ENCODE assay signal across 12 cellular contexts in genomic region chr9:126661521-126662251, GRCh38. TPM values are rescaled to one million over a fixed set of nuclear protein-coding genes. Genes with fewer than 3 reads are reported as not detected.
A peak's percentile ranks its signal among the peaks of the same experiment; 100 is the strongest.
DNase-seq lines count a peak whose midpoint lies in the region; ATAC-seq and TF ChIP-seq lines count a peak whose summit lies in the region.
"Had no signal": no experiment of that assay in that cellular context is flagged by ENCODE, and none has a peak within 500 bp of the region (broad histone marks: within the 10 kb centered on the region; RNA-seq: fewer than 3 reads in every experiment).

No MANE protein-coding gene starts in this region.

- no TSS peak for BruUV-seq in A673 (replicated peaks; lab: Mats Ljungman, UMichigan)

- H3K4me1 ChIP-seq in A673 (ENCODE audit: insufficient read depth, low read length, poor library complexity, severe bottlenecking), result peaks cover 4% of the 10 kb centered on the region

- no peaks in the 10 kb centered on the region for H3K9me3 ChIP-seq in A673 (ENCODE audit: low read depth, low read length, poor library complexity, severe bottlenecking)
- H3K9me3 ChIP-seq: right atrium auricular region had no signal

- H3K36me3 ChIP-seq in A673 (ENCODE audit: insufficient read depth, low read length, poor library complexity, severe bottlenecking), result no peaks in the 10 kb centered on the region
- H3K36me3 ChIP-seq: right atrium auricular region had no signal

- TF ChIP-seq CTCF in A673 (conservative IDR thresholded peaks at IDR 0.05; ENCODE audit: low read depth, low read length), result no peak

- ATAC-seq in GM21528 (IDR thresholded peaks at IDR 0.05; ENCODE audit: low FRiP score, unreplicated experiment), result no peak

- no peak overlapping the region for H3K27ac ChIP-seq in A673 (ENCODE audit: low read depth, low read length, poor library complexity, severe bottlenecking)
- H3K27ac ChIP-seq: right atrium auricular region had no signal

- in situ Hi-C loops in SK-MEL-5 (cut with HindIII; ENCODE audit: low pct_unique_long_range_greater_than_20kb, low sequenced_read_pairs), result no loop called here

- H3K4me3 ChIP-seq in A673 (ENCODE audit: low read depth, low read length, poor library complexity, severe bottlenecking), result no peak overlapping the region
- H3K4me3 ChIP-seq: right atrium auricular region had no signal

- CTCF ChIA-PET in A673 (lab: Charles Lee), result no interaction called here

- POLR2A ChIA-PET in A673 (lab: Charles Lee; ENCODE audit: low non-redundant PET), result no interaction called here

- peaks cover 12% of the 10 kb centered on the region for H3K27me3 ChIP-seq in A673 (replicated peaks; ENCODE audit: insufficient read depth, low read depth, low read length, poor library complexity)
- H3K27me3 ChIP-seq: right atrium auricular region had no signal

- DNase-seq in A673 (ENCODE audit: low spot score) (peak; percentile 25), HPDE6-E6E7 (ENCODE audit: extremely low spot score) (peak; percentile 71), SK-MEL-5 (ENCODE audit: low read depth, low spot score) (peak; percentile 60), iPS-NIHi7 (ENCODE audit: extremely low spot score) (peak; percentile 94), DMS79 (lab: John Stamatoyannopoulos, UW) (no peak), NCI-H2227 (lab: John Stamatoyannopoulos, UW; ENCODE audit: unreplicated experiment) (no peak)
- DNase-seq in activated effector memory CD4-positive, alpha-beta T cell treated with anti-CD3 and anti-CD28 coated beads, Interleukin-2, amount 50 U/mL, for 16 hours, result no peak
- DNase-seq: CD4-positive, CD25-positive, alpha-beta regulatory T cell; effector CD8-positive, alpha-beta T cell; NCI-H446 treated with DMSO at 0.1 percent for 48 hours had no signal

- intact Hi-C loops in A673 (cut with micrococcal nuclease; ENCODE audit: unreplicated experiment), result no loop called here

RNA-seq across cellular contexts. Expression of gene LMX1B, which starts 48.0 kb away (rescaled TPM):
- not detected in 2 replicates for total RNA-seq in A673 (2021)
- total RNA-seq in SK-MEL-5 (2014; rRNA removed; shearing (Covaris generic)), result 2.7 and 5.6 TPM in 2 replicates
- polyA plus RNA-seq in SK-MEL-5 (2015; cell fraction: cytosol; rRNA removed), result 10.2 and 13.4 TPM in 2 replicates
- 4.1 and 6.0 TPM in 2 replicates for polyA plus RNA-seq in SK-MEL-5 (2015; cell fraction: nucleus; rRNA removed)
- total RNA-seq: CD4-positive, CD25-positive, alpha-beta regulatory T cell had no signal
- polyA plus RNA-seq: CD4-positive, CD25-positive, alpha-beta regulatory T cell had no signal

Comparison
In these comparisons a context has a peak if more than half of its experiments do, and no peak if none do; other contexts are left out.
1. DNase-seq: peak in A673 (single experiment), HPDE6-E6E7 (single experiment), SK-MEL-5 (single experiment) and iPS-NIHi7 (single experiment); none in activated effector memory CD4-positive, alpha-beta T cell treated with anti-CD3 and anti-CD28 coated beads, Interleukin-2, amount 50 U/mL, for 16 hours (single experiment), DMS79 (single experiment) and NCI-H2227 (single experiment).